16 cellular contexts compared by ENCODE assay signal in genomic region chr9:102867488-102867887, GRCh38.
DNase-seq lines count a peak whose midpoint lies in the region; ATAC-seq and TF ChIP-seq lines count a peak whose summit lies in the region.
"Had no signal": no experiment of that assay in that cellular context is flagged by ENCODE, and none has a peak within 500 bp of the region (broad histone marks: within the 10 kb centered on the region; RNA-seq: fewer than 3 reads in every experiment).

No MANE protein-coding gene starts in this region.

- H3K36me3 ChIP-seq in adrenal gland (replicated peaks in 1 of 2) = no peaks in the 10 kb centered on the region
- H3K36me3 ChIP-seq: SJSA1, upper lobe of left lung had no signal

- no peaks in the 10 kb centered on the region for H3K9me3 ChIP-seq in adrenal gland (replicated peaks in 1 of 3)
- H3K9me3 ChIP-seq: upper lobe of left lung had no signal

- H3K27me3 ChIP-seq in adrenal gland = no peaks in the 10 kb centered on the region
- H3K27me3 ChIP-seq: SJSA1, upper lobe of left lung had no signal

- 10 to 26% (median 20%) methylated on average over 1 of the region's 1 CpG for WGBS in adrenal gland, 4 donors

- no peak overlapping the region for H3K4me3 ChIP-seq in adrenal gland
- H3K4me3 ChIP-seq: SJSA1, upper lobe of left lung had no signal

- no peak for TF ChIP-seq CTCF in adrenal gland (IDR thresholded peaks at IDR 0.05)

- H3K27ac ChIP-seq in adrenal gland = no peak overlapping the region
- H3K27ac ChIP-seq: SJSA1, upper lobe of left lung had no signal

- TF ChIP-seq POLR2A in adrenal gland (IDR thresholded peaks at IDR 0.05) = no peak

- H3K4me1 ChIP-seq in adrenal gland (replicated peaks in 1 of 2) = no peaks in the 10 kb centered on the region
- H3K4me1 ChIP-seq: SJSA1, upper lobe of left lung had no signal

- intact Hi-C loops in adrenal gland (cut with DNase I) (no loop called here), Right ventricle myocardium superior (cut with DNase I) (no loop called here)

- DNase-seq in HT1080 (ENCODE audit: low read depth) = peak; percentile 88
- DNase-seq in adrenal gland = peak in 4 of 7 donors; percentile 4 to 32 (median 21)
- DNase-seq in Right ventricle myocardium superior = peak; percentile 25
- DNase-seq in renal cortical epithelial cell (ENCODE audit: low read depth) = peak; percentile 76
- no peak for DNase-seq in retina
- no peak for DNase-seq in HuH-7.5 (ENCODE audit: low spot score)
- no peak for DNase-seq in activated CD4-positive, alpha-beta T cell treated with anti-CD3 and anti-CD28 coated beads for 4 hours
- DNase-seq: activated T-cell treated with anti-CD3 and anti-CD28 coated beads, Interleukin-2, amount 50 U/mL, for 72 hours; amygdala; DMS153; mesendoderm; NCI-H1048; NCI-H2171; upper lobe of left lung had no signal

- ATAC-seq in Right ventricle myocardium superior (ENCODE audit: poor library complexity) = peak; percentile 94
- ATAC-seq: activated T-cell treated with anti-CD3 and anti-CD28 coated beads, Interleukin-2, amount 50 U/mL, for 72 hours; stimulated activated memory B cell treated with anti-CD40 and anti-IgM and Interleukin-4, amounts not matched to agents 10 μg/mL and 1 μg/mL and 100 μg/mL, for 72 hours had no signal

Comparison
In these comparisons a context has a peak if more than half of its experiments do, and no peak if none do; other contexts are left out.
1. DNase-seq: peak in HT1080 (single experiment), adrenal gland (4 of 7), Right ventricle myocardium superior (single experiment) and renal cortical epithelial cell (single experiment); none in retina (single experiment), HuH-7.5 (single experiment) and activated CD4-positive, alpha-beta T cell treated with anti-CD3 and anti-CD28 coated beads for 4 hours (0 of 2).